17 cellular contexts compared by ENCODE assay signal in the genomic region with DNA sequence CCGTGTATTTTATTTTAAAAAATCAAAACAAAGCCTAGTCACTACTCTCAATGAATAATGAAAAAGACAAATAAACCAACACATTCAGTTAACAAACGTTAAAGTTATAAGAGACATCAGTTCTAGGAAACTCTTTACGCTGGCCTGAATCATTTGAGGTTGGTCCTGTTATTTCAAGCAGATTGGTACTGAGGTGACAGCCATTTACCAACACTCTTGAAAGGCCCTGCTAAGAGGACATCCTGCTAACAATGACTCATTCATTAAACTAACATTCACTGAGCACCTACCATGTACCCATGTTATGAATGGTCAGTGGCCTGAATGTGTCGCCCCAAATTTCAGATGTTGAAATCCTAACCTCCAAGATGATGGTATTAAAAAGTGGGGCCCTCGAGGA. TPM values are rescaled to one million over a fixed set of nuclear protein-coding genes. Genes with fewer than 3 reads are reported as not detected.
"Had no signal": no experiment of that assay in that cellular context is flagged by ENCODE, and none has a peak within 500 bp of the region (broad histone marks: within the 10 kb centered on the region; RNA-seq: fewer than 3 reads in every experiment).

No MANE protein-coding gene starts in this region.

- H3K27ac Mint-ChIP-seq: dendritic cell treated with granulocyte-macrophage colony-stimulating factor and Interleukin-4, amounts not matched to agents 40 ng/mL and 50 ng/mL, for 4 days; effector memory CD8-positive, alpha-beta T cell; naive thymus-derived CD4-positive, alpha-beta T cell; nephron progenitor cell had no signal

- FAIRE-seq: small intestine had no signal

- H3K36me3 Mint-ChIP-seq: naive thymus-derived CD4-positive, alpha-beta T cell had no signal

- H3K27me3 Mint-ChIP-seq: dendritic cell treated with granulocyte-macrophage colony-stimulating factor and Interleukin-4, amounts not matched to agents 40 ng/mL and 50 ng/mL, for 4 days had no signal

- DNase-seq: effector memory CD8-positive, alpha-beta T cell; esophagus squamous epithelium; head of caudate nucleus; kidney glomerular epithelial cell; mammary epithelial cell; naive thymus-derived CD4-positive, alpha-beta T cell; nephron progenitor cell; posterior cingulate gyrus; small intestine; stimulated activated CD4-positive, alpha-beta T cell treated with anti-CD3 and anti-CD28 coated beads, Interleukin-12 subunit alpha, Interleukin-12 subunit beta, amount 100 ng/mL, for 4 hours; stimulated activated naive CD4-positive, alpha-beta T cell; stomach; substantia nigra; transverse colon had no signal

- H3K9me3 Mint-ChIP-seq: dendritic cell treated with granulocyte-macrophage colony-stimulating factor and Interleukin-4, amounts not matched to agents 40 ng/mL and 50 ng/mL, for 4 days; effector memory CD8-positive, alpha-beta T cell had no signal

- H3K4me3 Mint-ChIP-seq: dendritic cell treated with granulocyte-macrophage colony-stimulating factor and Interleukin-4, amounts not matched to agents 40 ng/mL and 50 ng/mL, for 4 days; effector memory CD8-positive, alpha-beta T cell; naive thymus-derived CD4-positive, alpha-beta T cell; nephron progenitor cell had no signal

RNA-seq across cellular contexts. Expression of gene ADGRG2, which starts 57.1 kb away (rescaled TPM):
- total RNA-seq: naive thymus-derived CD4-positive, alpha-beta T cell; osteocyte; pulmonary artery endothelial cell had no signal
